In genomic region chrX:105823092-105823454, GRCh38 we compare ENCODE assay signal across 16 cellular contexts. TPM values are rescaled to one million over a fixed set of nuclear protein-coding genes. Genes with fewer than 3 reads are reported as not detected.
DNase-seq lines count a peak whose midpoint lies in the region; ATAC-seq, FAIRE-seq and TF ChIP-seq lines count a peak whose summit lies in the region.
"Had no signal": no experiment of that assay in that cellular context is flagged by ENCODE, and none has a peak within 500 bp of the region (broad histone marks: within the 10 kb centered on the region; RNA-seq: fewer than 3 reads in every experiment).

No MANE protein-coding gene starts in this region.

- FAIRE-seq in endothelial cell of umbilical vein (lab: Jason Lieb, UNC) (no peak), D721Med (lab: Jason Lieb, UNC) (no peak)

- no peak for TF ChIP-seq POLR2A in endothelial cell of umbilical vein (IDR thresholded peaks at IDR 0.05; ENCODE audit: low read depth, low read length)

- H3F3A ChIP-seq in smooth muscle cell (ENCODE audit: low read depth): no peaks in the 10 kb centered on the region

- H3K9me1 ChIP-seq in endothelial cell of umbilical vein (replicated peaks; ENCODE audit: control insufficient read depth, extremely low read depth, insufficient read depth, low read length): no peaks in the 10 kb centered on the region

- BruUV-seq in endothelial cell of umbilical vein (replicated peaks; lab: Mats Ljungman, UMichigan): no TSS peak

- H3K4me1 ChIP-seq in NT2/D1 (ENCODE audit: insufficient read depth, insufficient read length) (peaks cover 2% of the 10 kb centered on the region), endothelial cell of umbilical vein (ENCODE audit: control insufficient read depth, extremely low read depth, insufficient read depth, low read length) (peaks cover 9% of the 10 kb centered on the region), left lung (no peaks in the 10 kb centered on the region), smooth muscle cell (ENCODE audit: low read depth) (no peaks in the 10 kb centered on the region)
- H3K4me1 ChIP-seq: SJSA1 had no signal

- ATAC-seq in left lung (peak; percentile 5), GM21619 (IDR thresholded peaks at IDR 0.05; ENCODE audit: unreplicated experiment) (no peak), HG03460 (IDR thresholded peaks at IDR 0.05; ENCODE audit: unreplicated experiment) (no peak)
- ATAC-seq: CD8-positive, alpha-beta T cell; stimulated activated effector memory CD8-positive, alpha-beta T cell treated with anti-CD3 and anti-CD28 coated beads, Interleukin-12 subunit alpha, Interleukin-12 subunit beta, amount 100 ng/mL, for 72 hours had no signal

- H4K20me1 ChIP-seq in endothelial cell of umbilical vein (replicated peaks; ENCODE audit: control insufficient read depth, extremely low read depth, insufficient read depth, low read length) (no peaks in the 10 kb centered on the region), smooth muscle cell (ENCODE audit: low read depth) (no peaks in the 10 kb centered on the region)

- in situ Hi-C loops in KBM-7 (cut with MboI; ENCODE audit: low pct_unique_long_range_greater_than_20kb, low sequenced_read_pairs): no loop called here

- H2AFZ ChIP-seq in endothelial cell of umbilical vein (ENCODE audit: low read depth, low read length) (peak overlapping the region; percentile 79), smooth muscle cell (ENCODE audit: low read depth) (peak overlapping the region; percentile 85)

- H3K9ac ChIP-seq in NT2/D1 (ENCODE audit: insufficient read length, low read depth): peak overlapping the region; percentile 64
- no peak overlapping the region for H3K9ac ChIP-seq in endothelial cell of umbilical vein (replicated peaks; ENCODE audit: extremely low read depth, insufficient read depth, low read length)
- H3K9ac ChIP-seq in smooth muscle cell (ENCODE audit: low read depth): no peak overlapping the region

- H3K4me3 ChIP-seq in NT2/D1 (ENCODE audit: insufficient read length, low read depth) (peak overlapping the region; percentile 60), endothelial cell of umbilical vein (replicated peaks in 1 of 3; ENCODE audit: insufficient read depth in 1 of 3, low read depth in 1 of 3, low read length in 3 of 3) (peak overlapping the region in 2 of 3 experiments; percentile 40 to 41), left lung (no peak overlapping the region), smooth muscle cell (peak overlapping the region; percentile 50)
- H3K4me3 ChIP-seq: SJSA1 had no signal

- H3K27me3 ChIP-seq in NT2/D1 (ENCODE audit: insufficient read depth, insufficient read length): peaks cover 13% of the 10 kb centered on the region
- no peaks in the 10 kb centered on the region for H3K27me3 ChIP-seq in endothelial cell of umbilical vein (ENCODE audit: control insufficient read depth in 2 of 2, insufficient read depth in 2 of 2, low read length in 2 of 2)
- H3K27me3 ChIP-seq in left lung: peaks cover 22 to 47% of the 10 kb centered on the region in 2 donors
- no peaks in the 10 kb centered on the region for H3K27me3 ChIP-seq in smooth muscle cell (ENCODE audit: low read depth)
- H3K27me3 ChIP-seq: SJSA1 had no signal

- CTCF ChIA-PET in endothelial cell of umbilical vein (lab: Charles Lee): no interaction called here

- TF ChIP-seq CTCF in endothelial cell of umbilical vein (IDR thresholded peaks at IDR 0.05; ENCODE audit: extremely low read depth in 1 of 2, insufficient read depth in 1 of 2, low read depth in 1 of 2, low read length in 2 of 2) (no peak), left lung (IDR thresholded peaks at IDR 0.05) (no peak), smooth muscle cell (IDR thresholded peaks at IDR 0.05; ENCODE audit: borderline replicate concordance, insufficient read depth, poor library complexity, severe bottlenecking) (no peak), D721Med (IDR thresholded peaks at IDR 0.05; ENCODE audit: insufficient read depth, missing control alignments) (no peak)

- H3K27ac ChIP-seq in endothelial cell of umbilical vein (ENCODE audit: insufficient read depth, low read depth, low read length) (no peak overlapping the region), left lung (no peak overlapping the region), smooth muscle cell (ENCODE audit: low read depth) (no peak overlapping the region)
- H3K27ac ChIP-seq: SJSA1, VCaP had no signal

- DNase-seq in NT2/D1 (ENCODE audit: low read depth, low spot score) (no peak), endothelial cell of umbilical vein (ENCODE audit: low read depth, low spot score) (no peak), left lung (no peak), smooth muscle cell (lab: John Stamatoyannopoulos, UW; ENCODE audit: unreplicated experiment) (no peak), D721Med (ENCODE audit: insufficient read length, low spot score) (no peak), KBM-7 (no peak)
- DNase-seq: CD8-positive, alpha-beta T cell; NCI-H1105; NCI-H69; stimulated activated CD4-positive, alpha-beta T cell treated with anti-CD3 and anti-CD28 coated beads, Interleukin-2, amount 100 ng/mL, for 24 hours had no signal

- H3K79me2 ChIP-seq in endothelial cell of umbilical vein (ENCODE audit: control insufficient read depth, insufficient read depth, low read length): no peaks in the 10 kb centered on the region
- no peaks in the 10 kb centered on the region for H3K79me2 ChIP-seq in smooth muscle cell (ENCODE audit: low read depth)

- H3K4me2 ChIP-seq in endothelial cell of umbilical vein (ENCODE audit: insufficient read depth, low read length) (peak overlapping the region; percentile 2), smooth muscle cell (peak overlapping the region; percentile 90)

- 57% methylated on average over 17 of the region's 17 CpGs for WGBS in smooth muscle cell (ENCODE audit: low lambda C conversion rate)

- no peaks in the 10 kb centered on the region for H3K9me3 ChIP-seq in NT2/D1 (ENCODE audit: insufficient read depth, low read length)
- no peaks in the 10 kb centered on the region for H3K9me3 ChIP-seq in endothelial cell of umbilical vein (replicated peaks; ENCODE audit: control insufficient read depth, insufficient read depth, low read length)
- H3K9me3 ChIP-seq in left lung: no peaks in the 10 kb centered on the region
- H3K9me3 ChIP-seq in smooth muscle cell (replicated peaks; ENCODE audit: low read depth): no peaks in the 10 kb centered on the region
- H3K9me3 ChIP-seq: SJSA1 had no signal

- dilution Hi-C loops in endothelial cell of umbilical vein (cut with MboI; ENCODE audit: extremely low pct_ligation_motif_present, low sequenced_read_pairs): no loop called here

- H3K36me3 ChIP-seq in NT2/D1 (ENCODE audit: insufficient read depth, insufficient read length, low read length): no peaks in the 10 kb centered on the region
- H3K36me3 ChIP-seq in endothelial cell of umbilical vein (ENCODE audit: control insufficient read depth in 2 of 2, extremely low read depth in 1 of 2, insufficient read depth in 2 of 2, low read length in 2 of 2): no peaks in the 10 kb centered on the region
- no peaks in the 10 kb centered on the region for H3K36me3 ChIP-seq in left lung
- no peaks in the 10 kb centered on the region for H3K36me3 ChIP-seq in smooth muscle cell (ENCODE audit: low read depth)
- H3K36me3 ChIP-seq: SJSA1 had no signal

- intact Hi-C loops in endothelial cell of umbilical vein (cut with micrococcal nuclease): loop anchor here (2.0 to 10.0 kb wide), 2 partner anchors 14 to 112 kb away; no protein-coding TSS in a partner anchor
- intact Hi-C loops in left lung (cut with DNase I): no loop called here

- POLR2A ChIA-PET in endothelial cell of umbilical vein (lab: Charles Lee): no interaction called here

TF ChIP-seq in endothelial cell of umbilical vein, 7 proteins besides CTCF, POLR2A, EP300 and RAD21:
- TF ChIP-seq POLR2AphosphoS5 (IDR thresholded peaks at IDR 0.05; ENCODE audit: insufficient read depth, low read depth, low read length) (no peak), MAX (IDR thresholded peaks at IDR 0.05; ENCODE audit: insufficient read depth, insufficient read length) (no peak), GATA2 (IDR thresholded peaks at IDR 0.05; ENCODE audit: insufficient read depth, insufficient read length, low read depth, low read length) (no peak), JUN (IDR thresholded peaks at IDR 0.05; ENCODE audit: borderline replicate concordance, insufficient read depth, insufficient read length, low read depth) (no peak), FOS (IDR thresholded peaks at IDR 0.05; ENCODE audit: borderline replicate concordance, insufficient read depth, low read length) (no peak), EZH2 (IDR thresholded peaks at IDR 0.05; ENCODE audit: borderline replicate concordance, low read depth, low read length, severe bottlenecking) (no peak), MYC (IDR thresholded peaks at IDR 0.05; ENCODE audit: low read depth, low read length) (no peak)

RNA-seq across cellular contexts. Expression of gene NRK, which starts 0.7 kb away (rescaled TPM):
- total RNA-seq in endothelial cell of umbilical vein (3.1 and 8.0 TPM in 2 replicates), left lung (10 to 100 TPM in 1 of 2 donors, 1 to 10 TPM in 1; 1.1 to 16.1 TPM), smooth muscle cell (1.8 and 4.0 TPM in 2 replicates)
- polyA plus RNA-seq in endothelial cell of umbilical vein (1.1 and 1.3 TPM in 2 replicates), smooth muscle cell (0.55 and 1.7 TPM in 2 replicates)
- 1.3 and 1.4 TPM in 2 replicates for polyA plus RNA-seq in endothelial cell of umbilical vein (2011; cell fraction: cytosol; rRNA removed)
- 4.0 and 4.5 TPM in 2 replicates for polyA plus RNA-seq in endothelial cell of umbilical vein (2011; cell fraction: nucleus; rRNA removed)
- polyA plus RNA-seq in endothelial cell of umbilical vein (2012): 2.2 and 2.6 TPM in 2 replicates
- 7.5 and 10.8 TPM in 2 replicates for polyA minus RNA-seq in endothelial cell of umbilical vein
- polyA minus RNA-seq in endothelial cell of umbilical vein (2011; cell fraction: cytosol; rRNA and poly(A)+ RNA removed): not detected
- 7.9 and 9.0 TPM in 2 replicates for polyA minus RNA-seq in endothelial cell of umbilical vein (2011; cell fraction: nucleus; rRNA and poly(A)+ RNA removed)
- total RNA-seq: CD8-positive, alpha-beta T cell; HT-29; SJSA1 had no signal

Comparison
In these comparisons a context has a peak if more than half of its experiments do, and no peak if none do; other contexts are left out.
1. H3K4me3 ChIP-seq: peak in NT2/D1 (single experiment), endothelial cell of umbilical vein (2 of 3) and smooth muscle cell (single experiment); none in left lung (0 of 2).